24 cellular contexts compared by ENCODE assay signal in the genomic region with DNA sequence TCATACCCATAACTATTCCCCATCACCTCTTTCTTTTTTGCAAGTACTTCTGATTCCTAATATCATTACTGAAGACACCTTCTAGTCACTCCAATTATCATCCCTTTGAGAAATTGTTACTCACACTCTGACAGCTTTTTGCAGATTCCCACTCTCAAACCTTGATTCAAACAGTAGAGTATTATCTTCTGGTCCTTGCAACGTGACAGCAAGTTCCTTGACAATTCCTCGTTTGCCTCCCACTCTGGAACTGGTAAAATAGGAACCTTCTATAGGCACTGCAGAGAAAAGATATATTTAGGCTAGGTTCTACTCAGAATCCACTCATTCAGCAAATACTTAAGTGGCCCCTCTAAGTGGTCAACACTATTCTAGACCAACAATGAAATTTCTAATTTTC. TPM values are rescaled to one million over a fixed set of nuclear protein-coding genes. Genes with fewer than 3 reads are reported as not detected.
"Had no signal": no experiment of that assay in that cellular context is flagged by ENCODE, and none has a peak within 500 bp of the region (broad histone marks: within the 10 kb centered on the region; RNA-seq: fewer than 3 reads in every experiment).

No MANE protein-coding gene starts in this region.

- H3K27me3 ChIP-seq: dorsolateral prefrontal cortex, esophagus squamous epithelium, gastrocnemius medialis, heart right ventricle, left lung had no signal

- H3K27me3 Mint-ChIP-seq: naive B cell had no signal

- H3K27ac Mint-ChIP-seq: mesothelial cell of epicardium, naive B cell had no signal

- H3K9me3 ChIP-seq: esophagus squamous epithelium, gastrocnemius medialis, heart right ventricle, left lung, lower lobe of right lung, mucosa of descending colon had no signal

- H3K27ac ChIP-seq: coronary artery, dorsolateral prefrontal cortex, epithelial cell of prostate, esophagus squamous epithelium, gastrocnemius medialis, heart right ventricle, left lung, lower lobe of right lung had no signal

- DNase-seq: dermis blood vessel endothelial cell; dorsolateral prefrontal cortex; effector CD4-positive, alpha-beta T cell; effector memory CD4-positive, alpha-beta T cell; erythroblast; esophagus squamous epithelium; foreskin fibroblast; foreskin melanocyte; gastrocnemius medialis; glutamatergic neuron; heart right ventricle; hippocampal formation; left cardiac atrium; left lung; left ventricle myocardium superior; lower lobe of right lung; mesenchymal stem cell; mucosa of descending colon; naive B cell had no signal

- ATAC-seq: esophagus mucosa, gastrocnemius medialis, heart right ventricle, left cardiac atrium, left lung, left ventricle myocardium superior, lower lobe of right lung, mucosa of descending colon had no signal

- H3K36me3 Mint-ChIP-seq: mesothelial cell of epicardium had no signal

- H3K4me3 ChIP-seq: coronary artery, dorsolateral prefrontal cortex, esophagus squamous epithelium, gastrocnemius medialis, heart right ventricle, left lung, lower lobe of right lung, mucosa of descending colon had no signal

- H3K9me3 Mint-ChIP-seq: naive B cell had no signal

- H3K36me3 ChIP-seq: esophagus squamous epithelium, gastrocnemius medialis, heart right ventricle, left lung, lower lobe of right lung had no signal

- H3K4me1 ChIP-seq: esophagus squamous epithelium, gastrocnemius medialis, heart right ventricle, left lung, lower lobe of right lung had no signal

- H3K4me3 Mint-ChIP-seq: mesothelial cell of epicardium, naive B cell had no signal

RNA-seq across cellular contexts. Expression of gene AGBL2, which starts 23.2 kb away (rescaled TPM):
- total RNA-seq: gastrocnemius medialis, glomerular endothelial cell had no signal
